8 cellular contexts compared by ENCODE assay signal in genomic region chr14:57182760-57183503, GRCh38.
A peak's percentile ranks its signal among the peaks of the same experiment; 100 is the strongest.
DNase-seq lines count a peak whose midpoint lies in the region; ATAC-seq and TF ChIP-seq lines count a peak whose summit lies in the region.

No MANE protein-coding gene starts in this region.

- H3K27me3 ChIP-seq in DOHH2 (ENCODE audit: control insufficient read depth, low read length): peaks cover 16% of the 10 kb centered on the region
- no peaks in the 10 kb centered on the region for H3K27me3 ChIP-seq in KMS-11 (ENCODE audit: insufficient read depth, low read depth)

- H3K4me1 ChIP-seq in DOHH2 (ENCODE audit: control insufficient read depth, low read length) (no peaks in the 10 kb centered on the region), KMS-11 (ENCODE audit: low read depth, poor library complexity, severe bottlenecking) (peaks cover 5% of the 10 kb centered on the region)

- intact Hi-C loops in posterior cingulate gyrus (cut with DNase I): no loop called here

- H3K4me3 ChIP-seq in DOHH2 (ENCODE audit: low read length) (no peak overlapping the region), KMS-11 (IDR thresholded peaks at IDR 0.05; ENCODE audit: insufficient read depth, low read depth, low read length) (no peak overlapping the region)

- H3K4me2 ChIP-seq in DOHH2 (ENCODE audit: low read length) (no peak overlapping the region), KMS-11 (no peak overlapping the region)

- no peaks in the 10 kb centered on the region for H3F3A ChIP-seq in DOHH2 (ENCODE audit: control insufficient read depth, insufficient read depth)

- H3K27ac ChIP-seq in DOHH2 (ENCODE audit: low read depth, low read length) (no peak overlapping the region), KMS-11 (no peak overlapping the region)

- H4K20me1 ChIP-seq in DOHH2 (ENCODE audit: control insufficient read depth, insufficient read depth, low read depth, low read length) (no peaks in the 10 kb centered on the region), KMS-11 (ENCODE audit: insufficient read depth) (no peaks in the 10 kb centered on the region)

- no peak overlapping the region for H2AFZ ChIP-seq in KMS-11 (ENCODE audit: low read depth)

- ATAC-seq in SK-N-SH treated with all-trans-retinoic acid at 6 μM for 48 hours: peak; percentile 57; the same call in 2 of the 3 replicates
- peak; percentile 58 for ATAC-seq in left lobe of liver
- no peak for ATAC-seq in omental fat pad (ENCODE audit: low FRiP score)
- ATAC-seq in HG03378 (IDR thresholded peaks at IDR 0.05; ENCODE audit: unreplicated experiment): no peak
- no peak for ATAC-seq in HG02884 (IDR thresholded peaks at IDR 0.05; ENCODE audit: unreplicated experiment)

- H3K79me2 ChIP-seq in DOHH2 (ENCODE audit: control insufficient read depth, low read length): no peaks in the 10 kb centered on the region
- H3K79me2 ChIP-seq in KMS-11 (ENCODE audit: insufficient read depth, low read depth): no peaks in the 10 kb centered on the region

- H3K9me3 ChIP-seq in DOHH2 (ENCODE audit: control insufficient read depth, insufficient read depth, low read length): no peaks in the 10 kb centered on the region

- no peak overlapping the region for H3K9ac ChIP-seq in KMS-11

- no peak for DNase-seq in left lobe of liver (ENCODE audit: low spot score)
- DNase-seq in omental fat pad (ENCODE audit: low spot score): no peak
- DNase-seq in posterior cingulate gyrus: no peak

- H3K36me3 ChIP-seq in DOHH2 (ENCODE audit: control insufficient read depth, low read length) (no peaks in the 10 kb centered on the region), KMS-11 (ENCODE audit: insufficient read depth) (no peaks in the 10 kb centered on the region)

- TF ChIP-seq CTCF in DOHH2 (IDR thresholded peaks at IDR 0.05; ENCODE audit: low read depth, low read length, poor library complexity, severe bottlenecking): peak; percentile 55
- peak; percentile 71 for TF ChIP-seq CTCF in KMS-11 (conservative IDR thresholded peaks at IDR 0.05; ENCODE audit: low read depth, low read length)
- no peak for TF ChIP-seq CTCF in omental fat pad (IDR thresholded peaks at IDR 0.05)

- H3K9me2 ChIP-seq in DOHH2 (replicated peaks; ENCODE audit: control insufficient read depth, low read length): no peaks in the 10 kb centered on the region

TF ChIP-seq in SK-N-SH treated with all-trans-retinoic acid at 6 μM for 48 hours, 23 proteins besides CTCF, POLR2A, EP300 and RAD21:
- no peak for TF ChIP-seq CREB5 (CRISPR knock-in tag; IDR thresholded peaks at IDR 0.05; ENCODE audit: low read depth)
- TF ChIP-seq RARB (CRISPR knock-in tag; IDR thresholded peaks at IDR 0.05): no peak
- TF ChIP-seq ZNF70 (CRISPR knock-in tag; IDR thresholded peaks at IDR 0.05): no peak
- TF ChIP-seq ZFP30 (CRISPR knock-in tag; IDR thresholded peaks at IDR 0.05): no peak
- TF ChIP-seq ZNF8 (CRISPR knock-in tag; IDR thresholded peaks at IDR 0.05): no peak
- no peak for TF ChIP-seq BACH2 (CRISPR knock-in tag; IDR thresholded peaks at IDR 0.05; ENCODE audit: borderline replicate concordance)
- TF ChIP-seq TOX (CRISPR knock-in tag; IDR thresholded peaks at IDR 0.05; ENCODE audit: borderline replicate concordance): no peak
- TF ChIP-seq SNAI2 (CRISPR knock-in tag; IDR thresholded peaks at IDR 0.05): no peak
- no peak for TF ChIP-seq OSR1 (CRISPR knock-in tag; IDR thresholded peaks at IDR 0.05)
- TF ChIP-seq ESRRG (CRISPR knock-in tag; IDR thresholded peaks at IDR 0.05): no peak
- no peak for TF ChIP-seq ZC3H10 (CRISPR knock-in tag; IDR thresholded peaks at IDR 0.05)

Comparison
In these comparisons a context has a peak if more than half of its experiments do, and no peak if none do; other contexts are left out.
1. CTCF ChIP-seq: peak in DOHH2 (single experiment) and KMS-11 (single experiment); none in omental fat pad (0 of 3).
2. ATAC-seq: peak in SK-N-SH treated with all-trans-retinoic acid at 6 μM for 48 hours (single experiment) and left lobe of liver (single experiment); none in omental fat pad (single experiment), HG03378 (single experiment) and HG02884 (single experiment).